In genomic region chr12:32377344-32378000, GRCh38 we compare ENCODE assay signal across 1 cellular context.
TF ChIP-seq lines count a peak whose summit lies in the region.

No MANE protein-coding gene starts in this region.

TF ChIP-seq in WTC11, 78 proteins besides CTCF, POLR2A, EP300 and RAD21 (continued from another document):
- TF ChIP-seq E2F4 (CRISPR knock-in tag; IDR thresholded peaks at IDR 0.05; ENCODE audit: borderline replicate concordance, low read depth): no peak
- no peak for TF ChIP-seq CBFB (CRISPR knock-in tag; IDR thresholded peaks at IDR 0.05; ENCODE audit: low read depth)
